8 cellular contexts compared by ENCODE assay signal in the genomic region with DNA sequence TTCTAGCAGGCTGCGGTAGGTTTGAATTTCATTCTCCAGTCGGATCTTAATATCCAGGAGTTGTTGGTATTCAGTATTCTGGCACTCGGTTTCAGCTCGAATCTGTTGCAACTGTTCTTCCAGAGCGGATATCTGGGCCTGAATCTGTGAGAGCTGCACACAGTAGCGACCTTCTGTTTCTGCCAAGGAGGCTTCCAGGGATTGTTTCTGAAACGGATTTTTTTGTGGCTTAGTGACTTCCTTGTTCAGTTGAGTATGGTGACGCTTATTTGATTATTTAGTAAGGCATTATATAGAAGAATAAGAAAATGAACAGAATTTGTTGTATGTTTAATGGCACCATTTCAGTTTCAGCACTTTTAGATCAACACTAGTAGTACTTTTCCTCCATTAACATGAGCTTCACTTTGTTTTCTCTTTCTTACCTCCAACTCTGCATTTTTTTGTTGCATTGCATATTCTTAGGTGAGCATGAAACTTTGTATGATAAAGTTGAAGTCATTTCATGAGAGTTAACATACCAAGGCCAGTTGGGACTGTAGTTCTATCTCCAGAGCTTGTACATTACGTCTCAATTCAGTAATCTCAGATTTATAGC. TPM values are rescaled to one million over a fixed set of nuclear protein-coding genes. Genes with fewer than 3 reads are reported as not detected.
DNase-seq lines count a peak whose midpoint lies in the region; ATAC-seq, FAIRE-seq and TF ChIP-seq lines count a peak whose summit lies in the region.

No MANE protein-coding gene starts in this region.

- H3K4me1 ChIP-seq in HCT116 (ENCODE audit: control insufficient read depth in 1 of 2, insufficient read depth in 2 of 2, low read length in 2 of 2) (peaks cover 8 to 19% of the 10 kb centered on the region in 2 experiments), astrocyte (ENCODE audit: insufficient read depth, low read length) (peaks cover 7% of the 10 kb centered on the region), iPS-15b (ENCODE audit: control insufficient read depth, insufficient read depth, low read length) (no peaks in the 10 kb centered on the region)

- H3K27me3 Mint-ChIP-seq in astrocyte (ENCODE audit: low read depth, unreplicated experiment) = no peaks in the 10 kb centered on the region

- TF ChIP-seq POLR2A in HCT116 (IDR thresholded peaks at IDR 0.05; ENCODE audit: borderline replicate concordance, extremely low read depth, insufficient read depth, insufficient read length) = no peak

- H3K9me2 ChIP-seq in HCT116 (ENCODE audit: insufficient read depth) = no peaks in the 10 kb centered on the region

- intact Hi-C loops in HCT116 (cut with micrococcal nuclease) = loop anchor here (5.0 kb wide), 1 partner anchor 83 kb away; no protein-coding TSS in a partner anchor

- peak overlapping the region; percentile 69 to 88 for H3K4me3 ChIP-seq in HCT116 (replicated peaks in 1 of 2; ENCODE audit: low read depth in 1 of 2, low read length in 2 of 2)
- H3K4me3 ChIP-seq in astrocyte (ENCODE audit: insufficient read depth, low read depth, low read length) = peak overlapping the region; percentile 78
- H3K4me3 ChIP-seq in iPS-15b (ENCODE audit: low read depth, low read length) = peak overlapping the region; percentile 84

- RAD21 ChIA-PET in HCT116 (lab: Charles Lee; ENCODE audit: low non-redundant PET in 1 of 2, low total read pairs in 2 of 2, uncharacterized antibody in 2 of 2, unreplicated experiment in 2 of 2) = no interaction called here

- no peak for TF ChIP-seq CTCF in 22Rv1 (IDR thresholded peaks at IDR 0.05)
- TF ChIP-seq CTCF in HCT116 (IDR thresholded peaks at IDR 0.05 in 2 of 3, conservative IDR thresholded peaks at IDR 0.05 in 1 of 3; ENCODE audit: borderline replicate concordance in 1 of 3, insufficient read depth in 1 of 3, low read depth in 2 of 3, low read length in 2 of 3) = no peak
- no peak for TF ChIP-seq CTCF in astrocyte (IDR thresholded peaks at IDR 0.05; ENCODE audit: insufficient read depth, low read depth, low read length)

- no peak for ATAC-seq in HCT116
- ATAC-seq in stimulated activated effector memory CD8-positive, alpha-beta T cell treated with anti-CD3 and anti-CD28 coated beads, Interleukin-12 subunit alpha, Interleukin-12 subunit beta, amount 100 ng/mL, for 72 hours = peak; percentile 26

- BruUV-seq in HCT116 (replicated peaks; lab: Mats Ljungman, UMichigan) = TSS peak; percentile 87

- peak overlapping the region; percentile 94 for H3K4me3 Mint-ChIP-seq in astrocyte (ENCODE audit: unreplicated experiment)
- peak overlapping the region; percentile 81 for H3K4me3 Mint-ChIP-seq in stimulated activated effector memory CD8-positive, alpha-beta T cell treated with anti-CD3 and anti-CD28 coated beads, Interleukin-12 subunit alpha, Interleukin-12 subunit beta, amount 100 ng/mL, for 72 hours

- FAIRE-seq in astrocyte (lab: Jason Lieb, UNC) = no peak
- no peak for FAIRE-seq in urothelium cell line (lab: Jason Lieb, UNC)

- H4K20me1 ChIP-seq in HCT116 (ENCODE audit: insufficient read depth) (no peaks in the 10 kb centered on the region), astrocyte (ENCODE audit: insufficient read depth, low read length) (no peaks in the 10 kb centered on the region)

- POLR2A ChIA-PET in HCT116 (lab: Charles Lee) = interaction anchor here (1.3 to 1.6 kb wide), 2 partner anchors 12 to 870 kb away, joined by 3 to 4 read pairs; no protein-coding TSS in a partner anchor

- H3K4me2 ChIP-seq in HCT116 (ENCODE audit: low read length) (peak overlapping the region; percentile 85), astrocyte (ENCODE audit: low read length) (peak overlapping the region; percentile 87)

- no peaks in the 10 kb centered on the region for H3K9me3 Mint-ChIP-seq in astrocyte (ENCODE audit: unreplicated experiment)
- no peaks in the 10 kb centered on the region for H3K9me3 Mint-ChIP-seq in stimulated activated effector memory CD8-positive, alpha-beta T cell treated with anti-CD3 and anti-CD28 coated beads, Interleukin-12 subunit alpha, Interleukin-12 subunit beta, amount 100 ng/mL, for 72 hours

- H3K4me1 Mint-ChIP-seq in astrocyte (ENCODE audit: low read depth, unreplicated experiment) = peaks cover 13% of the 10 kb centered on the region
- H3K4me1 Mint-ChIP-seq in stimulated activated effector memory CD8-positive, alpha-beta T cell treated with anti-CD3 and anti-CD28 coated beads, Interleukin-12 subunit alpha, Interleukin-12 subunit beta, amount 100 ng/mL, for 72 hours = peaks cover 20% of the 10 kb centered on the region

- H2AFZ ChIP-seq in HCT116 (ENCODE audit: low read depth, low read length, poor library complexity, severe bottlenecking) (no peak overlapping the region), astrocyte (ENCODE audit: low read depth, low read length) (peak overlapping the region; percentile 43)

- DNase-seq in HCT116 (ENCODE audit: low read depth, low spot score) (no peak), astrocyte (ENCODE audit: low read depth) (peak; percentile 13), activated gamma-delta T cell (lab: John Stamatoyannopoulos, UW) (no peak), SIG-M5 (lab: John Stamatoyannopoulos, UW) (no peak), urothelium cell line (ENCODE audit: low spot score) (no peak)
- DNase-seq in stimulated activated effector memory CD8-positive, alpha-beta T cell treated with anti-CD3 and anti-CD28 coated beads, Interleukin-12 subunit alpha, Interleukin-12 subunit beta, amount 100 ng/mL, for 72 hours (ENCODE audit: low spot score in 2 of 2) = no peak

- peak overlapping the region; percentile 86 for H3K9ac ChIP-seq in HCT116 (ENCODE audit: low read length)
- H3K9ac ChIP-seq in astrocyte (ENCODE audit: low read length) = peak overlapping the region; percentile 80
- peak overlapping the region; percentile 89 for H3K9ac ChIP-seq in iPS-15b (ENCODE audit: low read depth, low read length)

- H3K36me3 Mint-ChIP-seq in astrocyte (ENCODE audit: low read depth, unreplicated experiment) = peaks cover 5% of the 10 kb centered on the region
- H3K36me3 Mint-ChIP-seq in stimulated activated effector memory CD8-positive, alpha-beta T cell treated with anti-CD3 and anti-CD28 coated beads, Interleukin-12 subunit alpha, Interleukin-12 subunit beta, amount 100 ng/mL, for 72 hours = peaks cover 24% of the 10 kb centered on the region

- H3K27ac ChIP-seq in 22Rv1 (peak overlapping the region; percentile 81), HCT116 (ENCODE audit: low read depth, low read length) (peak overlapping the region; percentile 93), astrocyte (ENCODE audit: low read depth, low read length) (peak overlapping the region; percentile 80)

- H3K27me3 ChIP-seq in HCT116 (ENCODE audit: insufficient read depth, low read length) (no peaks in the 10 kb centered on the region), astrocyte (ENCODE audit: insufficient read depth, low read length) (no peaks in the 10 kb centered on the region), iPS-15b (ENCODE audit: control insufficient read depth, insufficient read depth, low read length) (no peaks in the 10 kb centered on the region)

- CTCF ChIA-PET in HCT116 (lab: Charles Lee) = interaction anchor here (1.0 to 1.5 kb wide), 2 partner anchors 54 to 846 kb away, joined by 4 to 9 read pairs; no protein-coding TSS in a partner anchor

- H3K36me3 ChIP-seq in HCT116 (ENCODE audit: control insufficient read depth in 1 of 2, insufficient read depth in 2 of 2, low read length in 2 of 2) = peaks cover 8 to 10% of the 10 kb centered on the region in 2 experiments; a peak in 2 of 4 replicates
- peaks cover 13% of the 10 kb centered on the region for H3K36me3 ChIP-seq in astrocyte (ENCODE audit: insufficient read depth, low read length)
- H3K36me3 ChIP-seq in iPS-15b (ENCODE audit: control insufficient read depth, insufficient read depth, low read length) = no peaks in the 10 kb centered on the region

- no peak for TF ChIP-seq RAD21 in HCT116 (IDR thresholded peaks at IDR 0.05; ENCODE audit: low read depth)

- peak overlapping the region; percentile 96 for H3K27ac Mint-ChIP-seq in astrocyte (ENCODE audit: unreplicated experiment)
- H3K27ac Mint-ChIP-seq in stimulated activated effector memory CD8-positive, alpha-beta T cell treated with anti-CD3 and anti-CD28 coated beads, Interleukin-12 subunit alpha, Interleukin-12 subunit beta, amount 100 ng/mL, for 72 hours = peak overlapping the region; percentile 94

- no peaks in the 10 kb centered on the region for H3K9me3 ChIP-seq in HCT116 (ENCODE audit: control insufficient read depth in 1 of 2, insufficient read depth in 1 of 2, low read depth in 1 of 2, low read length in 2 of 2)
- H3K9me3 ChIP-seq in astrocyte (ENCODE audit: insufficient read depth, low read depth, low read length) = no peaks in the 10 kb centered on the region
- no peaks in the 10 kb centered on the region for H3K9me3 ChIP-seq in iPS-15b (ENCODE audit: control insufficient read depth, insufficient read depth, low read length)

- H3K79me2 ChIP-seq in HCT116 (ENCODE audit: insufficient read depth, low read length) = peaks cover 67% of the 10 kb centered on the region
- H3K79me2 ChIP-seq in astrocyte (ENCODE audit: insufficient read depth, low read length) = peaks cover 24% of the 10 kb centered on the region

TF ChIP-seq in HCT116, 20 proteins besides CTCF, POLR2A, EP300 and RAD21 (continues in another document):
- no peak for TF ChIP-seq SRF (IDR thresholded peaks at IDR 0.05; ENCODE audit: low read depth)
- no peak for TF ChIP-seq EGR1 (IDR thresholded peaks at IDR 0.05; ENCODE audit: low read depth)
- TF ChIP-seq SIN3A (IDR thresholded peaks at IDR 0.05; ENCODE audit: low read depth) = no peak
- no peak for TF ChIP-seq TCF7L2 (IDR thresholded peaks at IDR 0.05; ENCODE audit: borderline replicate concordance, extremely low read depth, insufficient read depth, insufficient read length)
- TF ChIP-seq EZH2 (IDR thresholded peaks at IDR 0.05) = no peak
- no peak for TF ChIP-seq CBX3 (IDR thresholded peaks at IDR 0.05; ENCODE audit: low read depth)
- TF ChIP-seq MAX (IDR thresholded peaks at IDR 0.05) = no peak; the same call in 1 of the 2 replicates

RNA-seq across cellular contexts. Expression of gene KRT10, which starts 2.8 kb away (rescaled TPM):
- total RNA-seq in HCT116 (2021; ENCODE audit: unreplicated experiment) = 62.3 TPM
- 22.8 and 27.7 TPM in 2 replicates for polyA plus RNA-seq in HCT116 (2012)
- 49.7 and 50.6 TPM in 2 replicates for total RNA-seq in astrocyte

RNA-seq across cellular contexts. Expression of gene KRT28, which starts 19.9 kb away (rescaled TPM):
- not detected for total RNA-seq in HCT116 (2021; ENCODE audit: unreplicated experiment)
- polyA plus RNA-seq in HCT116 (2012) = not detected in 2 replicates
- total RNA-seq in astrocyte = not detected in 2 replicates

RNA-seq across cellular contexts. Expression of gene KRT27, which starts 37.3 kb away (rescaled TPM):
- total RNA-seq in HCT116 (2021; ENCODE audit: unreplicated experiment) (not detected), astrocyte (not detected in 2 replicates)
- not detected in 2 replicates for polyA plus RNA-seq in HCT116 (2012)

RNA-seq across cellular contexts. Expression of gene KRT12, which starts 47.4 kb away (rescaled TPM):
- total RNA-seq in HCT116 (2021; ENCODE audit: unreplicated experiment) (not detected), astrocyte (not detected in 2 replicates)
- 0.08 and 0.20 TPM in 2 replicates for polyA plus RNA-seq in HCT116 (2012)

RNA-seq across cellular contexts. Expression of gene KRT26, which starts 47.6 kb away (rescaled TPM):
- not detected for total RNA-seq in HCT116 (2021; ENCODE audit: unreplicated experiment)
- polyA plus RNA-seq in HCT116 (2012) = not detected in 2 replicates
- not detected in 2 replicates for total RNA-seq in astrocyte
